Comparison of ENCODE assay signal across 10 cellular contexts in the genomic region with DNA sequence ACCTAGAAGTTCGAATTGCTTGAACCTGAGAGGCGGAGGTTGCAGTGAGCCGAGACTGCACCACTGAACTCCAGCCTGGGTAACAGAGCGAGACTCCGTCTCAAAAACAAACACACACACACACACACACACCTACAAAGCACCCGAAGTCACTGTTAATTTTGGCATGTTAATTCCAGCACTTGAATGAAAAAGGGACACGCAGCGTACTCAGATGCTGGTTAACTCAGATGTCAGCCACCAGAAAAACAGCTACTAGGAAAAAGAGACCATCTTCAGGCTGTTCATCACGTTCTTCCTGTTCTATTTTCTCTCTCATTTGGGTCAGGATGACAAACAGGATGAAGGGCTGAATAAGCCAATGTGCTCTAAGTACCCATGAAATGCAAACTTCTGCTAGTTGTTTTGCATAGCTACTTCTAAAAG. TPM values are rescaled to one million over a fixed set of nuclear protein-coding genes. Genes with fewer than 3 reads are reported as not detected.
A peak's percentile ranks its signal among the peaks of the same experiment; 100 is the strongest.
DNase-seq lines count a peak whose midpoint lies in the region; ATAC-seq and TF ChIP-seq lines count a peak whose summit lies in the region.
"Had no signal": no experiment of that assay in that cellular context is flagged by ENCODE, and none has a peak within 500 bp of the region (broad histone marks: within the 10 kb centered on the region; RNA-seq: fewer than 3 reads in every experiment).

No MANE protein-coding gene starts in this region.

- DNase-seq in choroid plexus epithelial cell (ENCODE audit: low read depth) (peak; percentile 53), mesendoderm (no peak), ascending aorta (ENCODE audit: low spot score in 2 of 2) (no peak), NCI-H510A (lab: John Stamatoyannopoulos, UW) (no peak), NCI-H345 (lab: John Stamatoyannopoulos, UW) (no peak)
- DNase-seq: activated CD4-positive, CD25-positive, alpha-beta regulatory T cell treated with anti-CD3 and anti-CD28 coated beads, Interleukin-2, amount 50 U/mL, for 72 hours; NCI-H774 had no signal

- H3K36me3 ChIP-seq in DOHH2 (ENCODE audit: control insufficient read depth, low read length): peaks cover 21% of the 10 kb centered on the region
- H3K36me3 ChIP-seq in mesendoderm (ENCODE audit: control insufficient read depth, insufficient read depth, low read length): no peaks in the 10 kb centered on the region
- peaks cover 6 to 8% of the 10 kb centered on the region in 2 donors for H3K36me3 ChIP-seq in ascending aorta

- no peaks in the 10 kb centered on the region for H3K9me2 ChIP-seq in DOHH2 (replicated peaks; ENCODE audit: control insufficient read depth, low read length)

- H3K4me1 ChIP-seq in DOHH2 (ENCODE audit: control insufficient read depth, low read length): peaks cover 28% of the 10 kb centered on the region
- no peaks in the 10 kb centered on the region for H3K4me1 ChIP-seq in mesendoderm (ENCODE audit: control insufficient read depth, low read depth, low read length)
- no peaks in the 10 kb centered on the region for H3K4me1 ChIP-seq in ascending aorta

- no peak overlapping the region for H3K18ac ChIP-seq in mesendoderm (ENCODE audit: low read length)

- no peak overlapping the region for H3K23ac ChIP-seq in mesendoderm (ENCODE audit: low read length)

- TF ChIP-seq CTCF in DOHH2 (IDR thresholded peaks at IDR 0.05; ENCODE audit: low read depth, low read length, poor library complexity, severe bottlenecking) (no peak), choroid plexus epithelial cell (conservative IDR thresholded peaks at IDR 0.05; ENCODE audit: low read depth, low read length) (no peak), ascending aorta (IDR thresholded peaks at IDR 0.05) (no peak)

- H2AK5ac ChIP-seq in mesendoderm (ENCODE audit: low read length): no peak overlapping the region

- intact Hi-C loops in ascending aorta (cut with DNase I): no loop called here

- H2BK15ac ChIP-seq in mesendoderm (replicated peaks; ENCODE audit: low read depth): no peak overlapping the region

- no peak overlapping the region for H2BK5ac ChIP-seq in mesendoderm (ENCODE audit: low read length)

- no peaks in the 10 kb centered on the region for H4K20me1 ChIP-seq in DOHH2 (ENCODE audit: control insufficient read depth, insufficient read depth, low read depth, low read length)

- H3F3A ChIP-seq in DOHH2 (ENCODE audit: control insufficient read depth, insufficient read depth): peaks cover 6% of the 10 kb centered on the region

- no peak overlapping the region for H3K9ac ChIP-seq in mesendoderm (ENCODE audit: low read length)

- no peak overlapping the region for H2BK120ac ChIP-seq in mesendoderm (ENCODE audit: low read depth, low read length)

- H3K4me2 ChIP-seq in DOHH2 (ENCODE audit: low read length) (peak overlapping the region; percentile 87), mesendoderm (ENCODE audit: low read length) (no peak overlapping the region)

- peak overlapping the region; percentile 72 for H3K4me3 ChIP-seq in DOHH2 (ENCODE audit: low read length)
- peak overlapping the region; percentile 46 for H3K4me3 ChIP-seq in choroid plexus epithelial cell (ENCODE audit: low read depth, low read length)
- H3K4me3 ChIP-seq in mesendoderm (ENCODE audit: low read length): no peak overlapping the region
- H3K4me3 ChIP-seq in ascending aorta: no peak overlapping the region

- H3K27ac ChIP-seq in DOHH2 (ENCODE audit: low read depth, low read length) (peak overlapping the region; percentile 75), mesendoderm (ENCODE audit: low read depth, low read length) (no peak overlapping the region), ascending aorta (no peak overlapping the region)

- H3K4ac ChIP-seq in mesendoderm (ENCODE audit: low read depth, low read length): no peak overlapping the region

- H3K9me3 ChIP-seq in DOHH2 (ENCODE audit: control insufficient read depth, insufficient read depth, low read length) (no peaks in the 10 kb centered on the region), ascending aorta (no peaks in the 10 kb centered on the region)

- H3K27me3 ChIP-seq in DOHH2 (ENCODE audit: control insufficient read depth, low read length) (no peaks in the 10 kb centered on the region), mesendoderm (ENCODE audit: insufficient read depth, low read length, poor library complexity) (no peaks in the 10 kb centered on the region), ascending aorta (no peaks in the 10 kb centered on the region)

- H4K5ac ChIP-seq in mesendoderm (ENCODE audit: low read length): no peak overlapping the region

- H4K8ac ChIP-seq in mesendoderm (ENCODE audit: low read depth, low read length): no peak overlapping the region

- no peak overlapping the region for H3K56ac ChIP-seq in mesendoderm (ENCODE audit: low read length)

- no peaks in the 10 kb centered on the region for H3K79me1 ChIP-seq in mesendoderm (ENCODE audit: low read length)

- no CpG with 5 or more reads among the region's 9 CpGs for WGBS in mesendoderm (ENCODE audit: extremely low coverage, insufficient coverage, low lambda C conversion rate)

- no peaks in the 10 kb centered on the region; the same call in 1 of the 2 replicates for H3K79me2 ChIP-seq in DOHH2 (ENCODE audit: control insufficient read depth, low read length)
- no peaks in the 10 kb centered on the region for H3K79me2 ChIP-seq in mesendoderm (ENCODE audit: control insufficient read depth, insufficient read depth, low read length)

- ATAC-seq in GM19043 (IDR thresholded peaks at IDR 0.05; ENCODE audit: low read depth, unreplicated experiment) (peak; percentile 93), HG03097 (IDR thresholded peaks at IDR 0.05; ENCODE audit: low FRiP score, unreplicated experiment) (peak; percentile 64)

RNA-seq across cellular contexts. Expression of a gene that starts 46.9 kb away (rescaled TPM):
- 7.0 TPM for polyA plus RNA-seq in mesendoderm (2013, experiment 1 of 2)
- polyA plus RNA-seq in mesendoderm (2013, experiment 2 of 2): 7.3 TPM
- total RNA-seq in ascending aorta: 13.3 TPM

Comparison
In these comparisons a context has a peak if more than half of its experiments do, and no peak if none do; other contexts are left out.
1. H3K4me3 ChIP-seq: peak in DOHH2 (single experiment) and choroid plexus epithelial cell (single experiment); none in mesendoderm (single experiment) and ascending aorta (0 of 2).